8 cellular contexts compared by ENCODE assay signal in genomic region chr19:1590641-1591397, GRCh38. TPM values are rescaled to one million over a fixed set of nuclear protein-coding genes. Genes with fewer than 3 reads are reported as not detected.
DNase-seq lines count a peak whose midpoint lies in the region; ATAC-seq and TF ChIP-seq lines count a peak whose summit lies in the region.

No MANE protein-coding gene starts in this region.

- H3K36me3 Mint-ChIP-seq in naive thymus-derived CD4-positive, alpha-beta T cell, result peaks cover 0 to 3% (median 0%) of the 10 kb centered on the region in 5 donors

- peak overlapping the region; percentile 84 for H3K4me3 ChIP-seq in AG04449 (ENCODE audit: low read depth, low read length)
- peak overlapping the region; percentile 59 to 87 (median 78) for H3K4me3 ChIP-seq in Peyer's patch
- H3K4me3 ChIP-seq in colonic mucosa, result peak overlapping the region; percentile 78
- H3K4me3 ChIP-seq in naive thymus-derived CD4-positive, alpha-beta T cell (ENCODE audit: low read length), result peak overlapping the region; percentile 75
- H3K4me3 ChIP-seq in ovary, result no peak overlapping the region

- in situ Hi-C loops in GM13976 (cut with MboI; ENCODE audit: low sequenced_read_pairs, unreplicated experiment), result no loop called here

- intact Hi-C loops in colonic mucosa (cut with DNase I) (no loop called here), ovary (cut with DNase I) (no loop called here)
- intact Hi-C loops in naive thymus-derived CD4-positive, alpha-beta T cell (cut with micrococcal nuclease), result loop anchor here (1.0 to 5.0 kb wide), 3 partner anchors 81 to 314 kb away; partner anchors contain the start of genes FAM174C (in 1 of the 2) and REXO1 (in 1 of the 2)

- H3K4me1 Mint-ChIP-seq in naive thymus-derived CD4-positive, alpha-beta T cell, result peaks cover 11 to 26% (median 19%) of the 10 kb centered on the region in 7 donors

- peaks cover 0 to 7% (median 0%) of the 10 kb centered on the region in 3 donors for H3K36me3 ChIP-seq in Peyer's patch
- H3K36me3 ChIP-seq in colonic mucosa, result no peaks in the 10 kb centered on the region
- H3K36me3 ChIP-seq in naive thymus-derived CD4-positive, alpha-beta T cell (ENCODE audit: control insufficient read depth in 2 of 3, insufficient read depth in 3 of 3, low read length in 3 of 3), result peaks cover 0 to 5% (median 0%) of the 10 kb centered on the region in 3 experiments
- H3K36me3 ChIP-seq in ovary, result no peaks in the 10 kb centered on the region

- DNase-seq in AG04449 (ENCODE audit: low read depth, low spot score) (no peak), GM13976 (ENCODE audit: low spot score) (peak; percentile 76), Peyer's patch (peak in 1 of 3 donors; percentile 49), colonic mucosa (no peak), ovary (no peak), activated gamma-delta T cell treated with Interleukin-2 at 50 U/mL for 16 hours (no peak), anterior cingulate cortex (lab: John Stamatoyannopoulos, UW) (no peak)
- DNase-seq in naive thymus-derived CD4-positive, alpha-beta T cell, result peak in 3 of 9 donors; percentile 24 to 36 (median 27)

- H3K9me3 ChIP-seq in Peyer's patch (no peaks in the 10 kb centered on the region), colonic mucosa (no peaks in the 10 kb centered on the region), ovary (no peaks in the 10 kb centered on the region)
- no peaks in the 10 kb centered on the region for H3K9me3 ChIP-seq in naive thymus-derived CD4-positive, alpha-beta T cell (ENCODE audit: control insufficient read depth in 2 of 3, low read length in 3 of 3)

- peak overlapping the region; percentile 84 to 92 (median 88) for H3K4me3 Mint-ChIP-seq in naive thymus-derived CD4-positive, alpha-beta T cell

- no peaks in the 10 kb centered on the region for H3K9me3 Mint-ChIP-seq in naive thymus-derived CD4-positive, alpha-beta T cell

- WGBS in ovary, 3 donors, result 28 to 32% (median 31%) methylated on average over 10 of the region's 10 CpGs

- H3K27me3 ChIP-seq in Peyer's patch (no peaks in the 10 kb centered on the region), colonic mucosa (no peaks in the 10 kb centered on the region), ovary (no peaks in the 10 kb centered on the region)
- no peaks in the 10 kb centered on the region for H3K27me3 ChIP-seq in naive thymus-derived CD4-positive, alpha-beta T cell (ENCODE audit: control insufficient read depth in 2 of 2, insufficient read depth in 2 of 2, low read length in 2 of 2)

- H3K27ac Mint-ChIP-seq in naive thymus-derived CD4-positive, alpha-beta T cell, result peak overlapping the region; percentile 33 to 95 (median 91)

- peak overlapping the region; percentile 96 to 99 for H3K9ac ChIP-seq in colonic mucosa (ENCODE audit: low read depth in 2 of 2, low read length in 2 of 2)

- peak; percentile 55 for TF ChIP-seq CTCF in AG04449 (IDR thresholded peaks at IDR 0.05; ENCODE audit: insufficient read depth, low read length, missing control alignments)
- TF ChIP-seq CTCF in GM13976 (IDR thresholded peaks at IDR 0.05; ENCODE audit: borderline replicate concordance, control extremely low read depth, extremely low read depth, insufficient read depth, missing control alignments), result peak; percentile 62
- peak in 1 of 6 experiments; percentile 8 for TF ChIP-seq CTCF in Peyer's patch (IDR thresholded peaks at IDR 0.05)
- TF ChIP-seq CTCF in colonic mucosa (IDR thresholded peaks at IDR 0.05), result no peak
- TF ChIP-seq CTCF in ovary (IDR thresholded peaks at IDR 0.05), result no peak

- no peaks in the 10 kb centered on the region for H3K27me3 Mint-ChIP-seq in naive thymus-derived CD4-positive, alpha-beta T cell

- no peak for TF ChIP-seq POLR2A in Peyer's patch (IDR thresholded peaks at IDR 0.05)
- TF ChIP-seq POLR2A in ovary (IDR thresholded peaks at IDR 0.05), result no peak

- H3K4me1 ChIP-seq in Peyer's patch, result peaks cover 0 to 33% (median 10%) of the 10 kb centered on the region in 4 donors
- peaks cover 10% of the 10 kb centered on the region for H3K4me1 ChIP-seq in colonic mucosa
- H3K4me1 ChIP-seq in naive thymus-derived CD4-positive, alpha-beta T cell (ENCODE audit: control insufficient read depth in 2 of 2, insufficient read depth in 2 of 2, low read length in 2 of 2), result peaks cover 10 to 16% of the 10 kb centered on the region in 2 donors
- H3K4me1 ChIP-seq in ovary (ENCODE audit: insufficient read depth), result peaks cover 7% of the 10 kb centered on the region

- TF ChIP-seq EP300 in ovary (IDR thresholded peaks at IDR 0.05), result no peak

- CTCF ChIA-PET in AG04449 (lab: Yijun Ruan, JAX), result interaction anchor here (0.7 to 1.6 kb wide), 11 partner anchors 9 to 235 kb away, joined by 3 to 8 read pairs (median 4); no protein-coding TSS in a partner anchor
- CTCF ChIA-PET in naive thymus-derived CD4-positive, alpha-beta T cell (lab: Charles Lee), result interaction anchor here (0.7 to 1.4 kb wide), 4 partner anchors 48 to 702 kb away, joined by 3 to 5 read pairs (median 3); no protein-coding TSS in a partner anchor

- no peak for ATAC-seq in naive thymus-derived CD4-positive, alpha-beta T cell

- POLR2A ChIA-PET in AG04449 (lab: Yijun Ruan, JAX), result interaction anchor here (0.9 to 1.2 kb wide), 2 partner anchors 10 to 11 kb away, joined by 3 to 4 read pairs; no protein-coding TSS in a partner anchor
- POLR2A ChIA-PET in naive thymus-derived CD4-positive, alpha-beta T cell (lab: Charles Lee), result interaction anchor here (0.6 to 2.0 kb wide), 6 partner anchors 14 to 1446 kb away, joined by 3 to 11 read pairs (median 3); partner anchors contain the start of genes TCF3 and UQCR11

- H3K27ac ChIP-seq in Peyer's patch (peak overlapping the region in 2 of 4 donors; percentile 92 to 98), colonic mucosa (peak overlapping the region; percentile 74), ovary (no peak overlapping the region)
- peak overlapping the region; percentile 99 for H3K27ac ChIP-seq in naive thymus-derived CD4-positive, alpha-beta T cell (ENCODE audit: low read depth, low read length)

RNA-seq across cellular contexts. Expression of gene MBD3, which starts 1.8 kb away (rescaled TPM):
- total RNA-seq in Peyer's patch (100 to 1,000 TPM in 1 of 4 donors, 10 to 100 TPM in 3; 58.7 to 110 (median 81.6) TPM), colonic mucosa (100 to 1,000 TPM in 1 of 2 donors, 10 to 100 TPM in 1; 44.9 to 109 TPM), ovary (10 to 100 TPM; 53.3 to 94.7 (median 74.4) TPM)
- 10 to 100 TPM; 50.1 to 87.8 (median 64.6) TPM for total RNA-seq in naive thymus-derived CD4-positive, alpha-beta T cell
- polyA plus RNA-seq in naive thymus-derived CD4-positive, alpha-beta T cell, result 10 to 100 TPM in 1 of 2 donors, 1 to 10 TPM in 1; 9.1 to 23.1 TPM
- polyA plus RNA-seq in ovary, result 10 to 100 TPM in 1 of 2 donors, 1 to 10 TPM in 1; 2.1 to 74.3 TPM

RNA-seq across cellular contexts. Expression of gene UQCR11, which starts 14.4 kb away (rescaled TPM):
- total RNA-seq in Peyer's patch (100 to 1,000 TPM in 1 of 4 donors, 10 to 100 TPM in 3; 59.8 to 122 (median 94.3) TPM), colonic mucosa (100 to 1,000 TPM; 325 to 336 TPM), ovary (100 to 1,000 TPM in 3 of 7 donors, 10 to 100 TPM in 4; 39.5 to 132 (median 98.2) TPM)
- total RNA-seq in naive thymus-derived CD4-positive, alpha-beta T cell, result 100 to 1,000 TPM in 4 of 5 experiments, 10 to 100 TPM in 1; 94.3 to 170 (median 123) TPM
- 100 to 1,000 TPM; 292 to 606 TPM for polyA plus RNA-seq in naive thymus-derived CD4-positive, alpha-beta T cell
- polyA plus RNA-seq in ovary, result 10 to 100 TPM; 66.9 to 87.9 TPM

RNA-seq across cellular contexts. Expression of gene MEX3D, which starts 22.7 kb away (rescaled TPM):
- total RNA-seq in Peyer's patch, result 10 to 100 TPM; 11.6 to 20.0 (median 15.6) TPM
- 10 to 100 TPM; 31.9 to 54.3 TPM for total RNA-seq in colonic mucosa
- total RNA-seq in naive thymus-derived CD4-positive, alpha-beta T cell, result 1 to 10 TPM; 2.1 to 8.3 (median 2.3) TPM
- polyA plus RNA-seq in naive thymus-derived CD4-positive, alpha-beta T cell, result not detected
- 10 to 100 TPM; 20.9 to 54.4 (median 35.3) TPM for total RNA-seq in ovary
- polyA plus RNA-seq in ovary, result 10 to 100 TPM in 1 of 2 donors, 1 to 10 TPM in 1; 7.3 to 17.6 TPM

Comparison
In these comparisons a context has a peak if more than half of its experiments do, and no peak if none do; other contexts are left out.
1. CTCF ChIP-seq: peak in AG04449 (single experiment) and GM13976 (single experiment); none in colonic mucosa (single experiment) and ovary (0 of 3).
2. H3K27ac ChIP-seq: peak in colonic mucosa (single experiment) and naive thymus-derived CD4-positive, alpha-beta T cell (single experiment); none in ovary (0 of 2).
3. intact Hi-C loops: an anchor here in naive thymus-derived CD4-positive, alpha-beta T cell (1.0 to 5.0 kb wide); none called in colonic mucosa and ovary.